Comparison of ENCODE assay signal across 8 cellular contexts in genomic region chr1:183635606-183636333, GRCh38. TPM values are rescaled to one million over a fixed set of nuclear protein-coding genes. Genes with fewer than 3 reads are reported as not detected.
A peak's percentile ranks its signal among the peaks of the same experiment; 100 is the strongest.
DNase-seq lines count a peak whose midpoint lies in the region; ATAC-seq, FAIRE-seq and TF ChIP-seq lines count a peak whose summit lies in the region.

TSS of gene ARPC5 (minus strand) at chr1:183635783. CDS start at chr1:183635659, 124 bp downstream.

- no peak for TF ChIP-seq CTCF in Caco-2 (IDR thresholded peaks at IDR 0.05; ENCODE audit: insufficient read depth in 1 of 2, low read depth in 1 of 2, low read length in 1 of 2, severe bottlenecking in 1 of 2, unreplicated experiment in 1 of 2)
- no peak for TF ChIP-seq CTCF in OCI-LY1 (IDR thresholded peaks at IDR 0.05; ENCODE audit: low read length)
- TF ChIP-seq CTCF in mesothelial cell of epicardium (IDR thresholded peaks at IDR 0.05; ENCODE audit: unreplicated experiment), result no peak

- peak; percentile 96 to 97 for DNase-seq in Caco-2
- DNase-seq in activated CD8-positive, alpha-beta memory T cell treated with anti-CD3 and anti-CD28 coated beads, Interleukin-2, amount 50 U/mL, for 4 hours, result peak; percentile 96
- DNase-seq in mesothelial cell of epicardium (ENCODE audit: low spot score in 2 of 2, unreplicated experiment in 2 of 2), result peak; percentile 94 to 95
- DNase-seq in stimulated activated CD8-positive, alpha-beta memory T cell treated with anti-CD3 and anti-CD28 coated beads, Interleukin-15, amount 100 ng/mL, for 48 hours (ENCODE audit: low read depth in 2 of 2), result peak; percentile 92 to 96

- H3K4me2 ChIP-seq in OCI-LY1 (ENCODE audit: low read length), result peak within 1 kb of the TSS; percentile 76

- peak within 1 kb of the TSS; percentile 87 for H3K27ac ChIP-seq in HUES64 (ENCODE audit: low read depth, low read length)
- H3K27ac ChIP-seq in OCI-LY1 (ENCODE audit: low read depth, low read length, poor library complexity, severe bottlenecking), result peak within 1 kb of the TSS; percentile 82

- H3K27ac Mint-ChIP-seq in Caco-2 (ENCODE audit: unreplicated experiment) (peak within 1 kb of the TSS; percentile 90), mesothelial cell of epicardium (peak within 1 kb of the TSS; percentile 100)

- intact Hi-C loops in Caco-2 (cut with micrococcal nuclease; ENCODE audit: unreplicated experiment), result loop anchor here (2.0 to 10.0 kb wide), 3 partner anchors 177 to 419 kb away; partner anchors contain the start of gene TSEN15

- H3K79me2 ChIP-seq in OCI-LY1 (ENCODE audit: insufficient read depth, low read length), result peaks cover 31% of the 10 kb centered on the region

- H3K9me3 Mint-ChIP-seq in Caco-2 (ENCODE audit: unreplicated experiment), result no peaks in the 10 kb centered on the region
- no peaks in the 10 kb centered on the region for H3K9me3 Mint-ChIP-seq in mesothelial cell of epicardium

- H3K9me2 ChIP-seq in OCI-LY1 (ENCODE audit: low read depth, low read length), result no peaks in the 10 kb centered on the region

- H3K4me3 Mint-ChIP-seq in Caco-2 (ENCODE audit: unreplicated experiment), result peak within 1 kb of the TSS; percentile 91
- peak within 1 kb of the TSS; percentile 100 for H3K4me3 Mint-ChIP-seq in mesothelial cell of epicardium

- H3K36me3 ChIP-seq in Caco-2 (ENCODE audit: control insufficient read depth, insufficient read depth, low read length), result no peaks in the 10 kb centered on the region
- H3K36me3 ChIP-seq in HUES64 (ENCODE audit: insufficient read depth, low read length), result peaks cover 3% of the 10 kb centered on the region
- H3K36me3 ChIP-seq in OCI-LY1 (ENCODE audit: insufficient read depth, low read length), result peaks cover 21% of the 10 kb centered on the region

- peak within 1 kb of the TSS; percentile 78 for H3K4me3 ChIP-seq in Caco-2 (ENCODE audit: low read depth, low read length)
- H3K4me3 ChIP-seq in HUES64 (ENCODE audit: low read length), result peak within 1 kb of the TSS; percentile 75
- H3K4me3 ChIP-seq in OCI-LY1 (ENCODE audit: low read depth, low read length, poor library complexity, severe bottlenecking), result peak within 1 kb of the TSS; percentile 89

- WGBS in HUES64, result under 1% methylated on average over 65 of the region's 65 CpGs

- peak; percentile 68 for FAIRE-seq in endometrium (lab: Jason Lieb, UNC)

- H3K4me1 ChIP-seq in Caco-2 (peaks cover 41% of the 10 kb centered on the region), HUES64 (ENCODE audit: insufficient read depth, low read length) (peaks cover 32% of the 10 kb centered on the region), OCI-LY1 (ENCODE audit: insufficient read depth, low read length, severe bottlenecking) (peaks cover 33% of the 10 kb centered on the region)

- H3K4me1 Mint-ChIP-seq in Caco-2 (ENCODE audit: low read depth, unreplicated experiment) (peaks cover 16% of the 10 kb centered on the region), mesothelial cell of epicardium (peaks cover 41% of the 10 kb centered on the region)

- peak; percentile 90 for ATAC-seq in GM21423 (IDR thresholded peaks at IDR 0.05; ENCODE audit: unreplicated experiment)

- H2AFZ ChIP-seq in OCI-LY1 (ENCODE audit: low read length), result peak within 1 kb of the TSS; percentile 35; the same call in 1 of the 2 replicates

- CTCF ChIA-PET in Caco-2 (lab: Charles Lee), result interaction anchor here (0.6 kb wide), 1 partner anchor 205 kb away, joined by 3 read pairs; no protein-coding TSS in a partner anchor

- no TSS peak for BruUV-seq in Caco-2 (replicated peaks; lab: Mats Ljungman, UMichigan)

- H3K9ac ChIP-seq in HUES64 (ENCODE audit: low read depth, low read length) (peak within 1 kb of the TSS; percentile 82), OCI-LY1 (ENCODE audit: low read length) (peak within 1 kb of the TSS; percentile 81)

- H4K20me1 ChIP-seq in OCI-LY1 (ENCODE audit: insufficient read depth, low read length), result no peaks in the 10 kb centered on the region

- H3K27me3 Mint-ChIP-seq in Caco-2 (ENCODE audit: insufficient read depth, unreplicated experiment) (no peaks in the 10 kb centered on the region), mesothelial cell of epicardium (ENCODE audit: low read depth) (peaks cover 32% of the 10 kb centered on the region)

- H3K9me3 ChIP-seq in Caco-2, result no peaks in the 10 kb centered on the region
- H3K9me3 ChIP-seq in HUES64 (ENCODE audit: insufficient read depth, low read depth, low read length), result no peaks in the 10 kb centered on the region
- no peaks in the 10 kb centered on the region for H3K9me3 ChIP-seq in OCI-LY1 (ENCODE audit: low read length)

- POLR2A ChIA-PET in Caco-2 (lab: Charles Lee), result interaction anchor here (0.5 to 0.7 kb wide), 3 partner anchors 20 to 416 kb away, joined by 3 read pairs; partner anchors contain the start of gene TSEN15

- H3K27me3 ChIP-seq in Caco-2 (replicated peaks; ENCODE audit: control insufficient read depth, insufficient read depth, low read length), result no peaks in the 10 kb centered on the region
- H3K27me3 ChIP-seq in HUES64 (ENCODE audit: insufficient read depth, low read length), result peaks cover 23% of the 10 kb centered on the region
- no peaks in the 10 kb centered on the region for H3K27me3 ChIP-seq in OCI-LY1 (ENCODE audit: insufficient read depth, low read length)

- H3F3A ChIP-seq in OCI-LY1 (ENCODE audit: insufficient read depth, low read length), result peaks cover 3% of the 10 kb centered on the region; the same call in 1 of the 2 replicates

- H3K36me3 Mint-ChIP-seq in Caco-2 (ENCODE audit: insufficient read depth, unreplicated experiment) (peaks cover 24% of the 10 kb centered on the region), mesothelial cell of epicardium (peaks cover 5% of the 10 kb centered on the region)

RNA-seq across cellular contexts. Expression of gene ARPC5, which starts in this region (rescaled TPM):
- total RNA-seq in Caco-2 (2022) (123 and 135 TPM in 2 replicates), mesothelial cell of epicardium (72.9 to 75.7 TPM (median 73.9 TPM) in 3 replicates)
- polyA plus RNA-seq in HUES64 (2013, experiment 1 of 2), result 92.0 TPM
- 98.6 TPM for polyA plus RNA-seq in HUES64 (2013, experiment 2 of 2)

Comparison
In these comparisons a context has a peak if more than half of its experiments do, and no peak if none do; other contexts are left out.
1. Peak in every context shown above with its lines: DNase-seq, ATAC-seq, H3K4me3 ChIP-seq and H3K27ac ChIP-seq.